ENCODE assay signal across 34 cellular contexts in the genomic region with DNA sequence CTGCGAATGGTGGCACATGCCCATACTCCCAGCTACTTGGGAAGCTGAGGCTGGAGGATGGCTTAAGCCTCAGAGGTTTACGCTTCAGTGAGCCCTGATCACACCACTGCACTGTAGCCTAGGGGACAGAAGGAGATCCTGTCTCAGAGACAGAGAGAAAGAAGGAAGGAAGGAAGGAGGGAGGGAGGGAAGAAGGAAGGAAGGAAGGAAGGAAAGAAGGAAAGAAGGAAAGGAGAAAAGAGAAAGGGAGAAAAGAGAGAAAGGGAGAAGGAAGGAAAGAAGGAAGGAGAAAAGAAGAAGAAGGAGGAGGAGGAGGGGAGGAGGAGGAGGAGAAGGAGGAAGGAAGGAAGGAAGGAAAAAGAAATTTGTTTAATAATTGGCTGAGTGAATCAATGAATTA.
"Had no signal": no experiment of that assay in that cellular context is flagged by ENCODE, and none has a peak within 500 bp of the region (broad histone marks: within the 10 kb centered on the region; RNA-seq: fewer than 3 reads in every experiment).

No MANE protein-coding gene starts in this region.

- H3K27me3 Mint-ChIP-seq: activated CD4-positive, alpha-beta memory T cell treated with anti-CD3 and anti-CD28 coated beads for 36 hours had no signal

- H3K9me3 Mint-ChIP-seq: activated naive CD4-positive, alpha-beta T cell treated with anti-CD3 and anti-CD28 coated beads, Interleukin-2, amount 10 ng/mL, durations not matched to agents 7 days and 5 days; activated T-cell treated with anti-CD3 and anti-CD28 coated beads, Interleukin-2, amount 50 U/mL, for 4 hours; central memory CD8-positive, alpha-beta T cell; T-helper 2 cell treated with Interferon-gamma antibody and Interleukin-4, amounts not matched to agents 5 μg/mL and 100 μg/mL, for 36 hours had no signal

- H3K4me1 ChIP-seq: ascending aorta had no signal

- H3K4me1 Mint-ChIP-seq: activated B cell treated with CpG ODN at 0.5 μM for 24 hours; activated CD4-positive, alpha-beta T cell treated with anti-CD3 and anti-CD28 coated beads, Interleukin-2, amount 10 ng/mL, durations not matched to agents 24 days and 14 days; activated naive CD4-positive, alpha-beta T cell treated with anti-CD3 and anti-CD28 coated beads, Interleukin-2, amount 50 U/mL, for 24 hours; activated naive CD8-positive, alpha-beta T cell treated with anti-CD3 and anti-CD28 coated beads, Interleukin-2, amount 50 U/mL, for 24 hours; brain; central memory CD8-positive, alpha-beta T cell had no signal

- H3K27ac Mint-ChIP-seq: activated B cell treated with CpG ODN at 0.5 μM for 24 hours; activated CD4-positive, alpha-beta memory T cell treated with anti-CD3 and anti-CD28 coated beads for 36 hours; activated CD4-positive, alpha-beta T cell treated with anti-CD3 and anti-CD28 coated beads, Interleukin-2, amount 10 ng/mL, durations not matched to agents 24 days and 14 days; activated CD8-positive, alpha-beta T cell treated with anti-CD3 and anti-CD28 coated beads for 36 hours; activated naive CD4-positive, alpha-beta T cell treated with anti-CD3 and anti-CD28 coated beads, Interleukin-2, amount 10 ng/mL, durations not matched to agents 7 days and 5 days; activated naive CD4-positive, alpha-beta T cell treated with anti-CD3 and anti-CD28 coated beads, Interleukin-2, amount 50 U/mL, for 24 hours; activated naive CD8-positive, alpha-beta T cell; activated naive CD8-positive, alpha-beta T cell treated with anti-CD3 and anti-CD28 coated beads, Interleukin-2, amount 10 ng/mL, durations not matched to agents 7 days and 5 days; activated naive CD8-positive, alpha-beta T cell treated with anti-CD3 and anti-CD28 coated beads, Interleukin-2, amount 50 U/mL, for 24 hours; activated T-helper 2 cell treated with anti-CD3 and anti-CD28 coated beads, Interferon-gamma antibody, Interleukin-2, Interleukin-4, amounts not matched to agents 10 μg/mL and 5 μg/mL and 100 μg/mL, durations not matched to agents 14 hours and 24 hours and 36 hours; brain; T-helper 1 cell treated with Interleukin-12 subunit alpha and Interleukin-12 subunit beta and Interleukin-4 antibody, amounts not matched to agents 30 μg/mL and 1 μg/mL, for 36 hours; T-helper 2 cell treated with Interferon-gamma antibody and Interleukin-4, amounts not matched to agents 5 μg/mL and 100 μg/mL, for 36 hours had no signal

- H3K36me3 ChIP-seq: ascending aorta, cardiac muscle cell had no signal

- H3K4me3 Mint-ChIP-seq: activated B cell treated with CpG ODN at 0.5 μM for 24 hours; activated CD4-positive, alpha-beta memory T cell treated with anti-CD3 and anti-CD28 coated beads for 36 hours; activated CD4-positive, alpha-beta T cell treated with anti-CD3 and anti-CD28 coated beads, Interleukin-2, amount 10 ng/mL, durations not matched to agents 24 days and 14 days; activated CD8-positive, alpha-beta T cell treated with anti-CD3 and anti-CD28 coated beads for 36 hours; activated naive CD4-positive, alpha-beta T cell treated with anti-CD3 and anti-CD28 coated beads, Interleukin-2, amount 10 ng/mL, durations not matched to agents 7 days and 5 days; activated naive CD4-positive, alpha-beta T cell treated with anti-CD3 and anti-CD28 coated beads, Interleukin-2, amount 50 U/mL, for 24 hours; activated naive CD8-positive, alpha-beta T cell; activated naive CD8-positive, alpha-beta T cell treated with anti-CD3 and anti-CD28 coated beads, Interleukin-2, amount 10 ng/mL, durations not matched to agents 7 days and 5 days; activated naive CD8-positive, alpha-beta T cell treated with anti-CD3 and anti-CD28 coated beads, Interleukin-2, amount 50 U/mL, for 24 hours; activated T-cell treated with anti-CD3 and anti-CD28 coated beads, Interleukin-2, amount 50 U/mL, for 4 hours; brain; central memory CD8-positive, alpha-beta T cell; T-helper 1 cell treated with Interleukin-12 subunit alpha and Interleukin-12 subunit beta and Interleukin-4 antibody, amounts not matched to agents 30 μg/mL and 1 μg/mL, for 36 hours; T-helper 2 cell treated with Interferon-gamma antibody and Interleukin-4, amounts not matched to agents 5 μg/mL and 100 μg/mL, for 36 hours had no signal

- H3K27ac ChIP-seq: ascending aorta, cardiac muscle cell, VCaP had no signal

- H3K4me3 ChIP-seq: ascending aorta, cardiac muscle cell had no signal

- ATAC-seq: activated CD8-positive, alpha-beta T cell treated with anti-CD3 and anti-CD28 coated beads for 36 hours; activated naive CD8-positive, alpha-beta T cell treated with anti-CD3 and anti-CD28 coated beads, Interleukin-2, amount 50 U/mL, for 24 hours; activated T-cell treated with anti-CD3 and anti-CD28 coated beads, Interleukin-2, amount 50 U/mL, for 4 hours had no signal

- H3K9me3 ChIP-seq: ascending aorta had no signal

- H3K36me3 Mint-ChIP-seq: activated CD4-positive, alpha-beta memory T cell treated with anti-CD3 and anti-CD28 coated beads for 36 hours; activated naive CD4-positive, alpha-beta T cell treated with anti-CD3 and anti-CD28 coated beads, Interleukin-2, amount 10 ng/mL, durations not matched to agents 7 days and 5 days; activated naive CD4-positive, alpha-beta T cell treated with anti-CD3 and anti-CD28 coated beads, Interleukin-2, amount 50 U/mL, for 24 hours; activated naive CD8-positive, alpha-beta T cell treated with anti-CD3 and anti-CD28 coated beads, Interleukin-2, amount 10 ng/mL, durations not matched to agents 7 days and 5 days; brain had no signal

- DNase-seq: activated B cell treated with CpG ODN at 0.5 μM for 24 hours; activated CD4-positive, alpha-beta memory T cell treated with anti-CD3 and anti-CD28 coated beads for 36 hours; activated CD4-positive, alpha-beta T cell treated with anti-CD3 and anti-CD28 coated beads for 4 hours; activated CD4-positive, alpha-beta T cell treated with anti-CD3 and anti-CD28 coated beads, Interleukin-2, amount 10 ng/mL, durations not matched to agents 24 days and 14 days; activated CD4-positive, alpha-beta T cell treated with anti-CD3 and anti-CD28 coated beads, Interleukin-2, amount 50 U/mL, for 1 hour; activated CD4-positive, alpha-beta T cell treated with anti-CD3 and anti-CD28 coated beads, Interleukin-2, amount 50 U/mL, for 4 hours; activated CD4-positive, CD25-positive, alpha-beta regulatory T cell treated with anti-CD3 and anti-CD28 coated beads, Interleukin-2, amount 50 U/mL, for 72 hours; activated CD8-positive, alpha-beta memory T cell treated with anti-CD3 and anti-CD28 coated beads, Interleukin-2, amount 50 U/mL, for 4 hours; activated CD8-positive, alpha-beta T cell treated with anti-CD3 and anti-CD28 coated beads for 36 hours; activated effector memory CD4-positive, alpha-beta T cell treated with Interleukin-2 at 50 U/mL for 16 hours; activated gamma-delta T cell; activated naive CD4-positive, alpha-beta T cell treated with anti-CD3 and anti-CD28 coated beads, Interleukin-2, amount 10 ng/mL, durations not matched to agents 7 days and 5 days; activated naive CD4-positive, alpha-beta T cell treated with Interleukin-2 at 50 U/mL for 16 hours; activated naive CD8-positive, alpha-beta T cell treated with anti-CD3 and anti-CD28 coated beads, Interleukin-2, amount 10 ng/mL, durations not matched to agents 7 days and 5 days; activated naive CD8-positive, alpha-beta T cell treated with anti-CD3 and anti-CD28 coated beads, Interleukin-2, amount 50 U/mL, for 24 hours; activated T-cell treated with anti-CD3 and anti-CD28 coated beads for 4 hours; activated T-cell treated with anti-CD3 and anti-CD28 coated beads, Interleukin-2, amount 50 U/mL, for 1 hour; activated T-cell treated with anti-CD3 and anti-CD28 coated beads, Interleukin-2, amount 50 U/mL, for 4 hours; amygdala; anterior cingulate cortex; caudate nucleus; cerebellar nuclear complex; T-helper 2 cell; T-helper 9 cell had no signal

- H3K27me3 ChIP-seq: ascending aorta had no signal
